ENCODE assay signal across 16 cellular contexts in the genomic region with DNA sequence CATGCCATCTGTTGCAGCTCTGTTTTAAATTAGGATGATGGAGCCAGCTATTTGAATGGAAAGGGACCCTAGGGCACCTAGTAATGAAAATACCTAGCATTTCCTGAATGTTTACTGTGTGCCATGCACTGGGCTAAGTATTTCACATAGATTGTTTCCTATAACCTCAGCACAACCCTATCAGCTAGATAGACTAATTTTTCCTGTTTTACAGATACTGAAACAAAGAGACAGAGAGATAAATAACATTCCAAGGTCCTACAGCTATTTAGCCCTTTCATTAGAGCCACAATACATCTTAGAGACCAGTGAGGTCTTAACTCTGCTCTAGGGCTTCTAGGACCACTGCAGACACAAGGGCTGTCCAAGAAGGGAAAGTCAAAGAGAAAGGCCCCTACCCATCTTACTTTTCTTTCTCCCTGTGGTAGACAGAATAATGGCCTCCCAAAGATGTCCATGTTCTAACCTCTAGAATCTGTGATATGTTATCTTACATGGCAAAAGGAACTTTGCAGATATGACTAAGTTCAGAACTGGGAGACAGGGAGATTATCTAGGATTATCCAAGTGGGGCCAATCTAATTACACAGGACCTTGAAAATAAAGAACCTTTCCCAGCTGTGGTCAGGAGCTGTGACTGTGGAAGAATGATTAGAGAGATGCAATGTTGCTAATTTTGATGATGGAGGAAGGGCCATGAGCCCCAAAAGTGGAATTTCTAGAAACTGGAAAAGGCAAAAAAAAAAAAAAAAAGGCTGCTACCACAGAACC.
"Had no signal": no experiment of that assay in that cellular context is flagged by ENCODE, and none has a peak within 500 bp of the region (broad histone marks: within the 10 kb centered on the region; RNA-seq: fewer than 3 reads in every experiment).

No MANE protein-coding gene starts in this region.

- ATAC-seq: activated CD4-positive, CD25-positive, alpha-beta regulatory T cell treated with anti-CD3 and anti-CD28 coated beads, Interleukin-2, amount 50 U/mL, for 24 hours; activated T-cell treated with anti-CD3 and anti-CD28 coated beads, Interleukin-2, amount 50 U/mL, for 4 hours; left cardiac atrium; natural killer cell treated with Interleukin-12 subunit alpha and Interleukin-12 subunit beta and Interleukin-15 and Interleukin-18, amount 100 ng/mL, for 72 hours; stimulated activated naive B cell treated with anti-CD40 and anti-IgM and Interleukin-4, amounts not matched to agents 10 μg/mL and 1 μg/mL and 100 μg/mL, for 72 hours; T-helper 17 cell had no signal

- H3K27ac ChIP-seq: breast epithelium, tibial nerve had no signal

- DNase-seq: activated CD4-positive, alpha-beta memory T cell treated with anti-CD3 and anti-CD28 coated beads for 36 hours; activated gamma-delta T cell treated with Interleukin-2 at 50 U/mL for 16 hours; activated naive CD8-positive, alpha-beta T cell treated with anti-CD3 and anti-CD28 coated beads for 36 hours; activated T-cell treated with anti-CD3 and anti-CD28 coated beads, Interleukin-2, amount 50 U/mL, for 4 hours; anterior cingulate cortex; left cardiac atrium; retina; stimulated activated CD4-positive, alpha-beta T cell treated with anti-CD3 and anti-CD28 coated beads, Interleukin-2, amount 100 ng/mL, for 24 hours; stimulated activated naive B cell treated with anti-CD40 and anti-IgM and Interleukin-4, amounts not matched to agents 10 μg/mL and 1 μg/mL and 100 μg/mL, for 72 hours; T-helper 17 cell had no signal

- H3K36me3 ChIP-seq: breast epithelium, tibial nerve had no signal

- H3K9me3 ChIP-seq: breast epithelium, mucosa of descending colon, tibial nerve had no signal

- H3K4me3 ChIP-seq: breast epithelium, lung, mucosa of descending colon, tibial nerve had no signal

- H3K27me3 ChIP-seq: breast epithelium, tibial nerve had no signal
